ENCODE assay signal across 1 cellular context in the genomic region with DNA sequence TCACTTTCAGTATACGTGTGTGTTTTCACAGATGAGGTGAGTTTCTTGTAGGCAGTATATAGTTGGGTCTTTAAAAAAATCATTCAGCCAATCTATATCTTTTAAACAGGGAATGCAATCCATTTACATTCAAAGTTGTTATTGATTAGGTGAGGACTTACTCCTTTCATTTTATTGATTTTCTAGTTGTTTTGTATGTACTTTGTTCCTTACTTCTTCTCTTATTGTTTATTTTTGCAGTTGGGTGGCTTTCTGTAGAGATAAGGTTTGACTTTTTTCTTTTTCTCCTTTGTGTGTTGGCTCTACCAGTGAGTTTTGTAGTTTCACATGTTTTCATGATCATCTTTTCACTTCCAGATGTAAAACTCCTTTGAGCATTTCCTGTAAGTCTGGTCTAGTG.
TF ChIP-seq lines count a peak whose summit lies in the region.

No MANE protein-coding gene starts in this region.

TF ChIP-seq in HepG2, 621 proteins besides CTCF, POLR2A, EP300 and RAD21 (continued from another document and continues in another):
- TF ChIP-seq, protein P1, sequence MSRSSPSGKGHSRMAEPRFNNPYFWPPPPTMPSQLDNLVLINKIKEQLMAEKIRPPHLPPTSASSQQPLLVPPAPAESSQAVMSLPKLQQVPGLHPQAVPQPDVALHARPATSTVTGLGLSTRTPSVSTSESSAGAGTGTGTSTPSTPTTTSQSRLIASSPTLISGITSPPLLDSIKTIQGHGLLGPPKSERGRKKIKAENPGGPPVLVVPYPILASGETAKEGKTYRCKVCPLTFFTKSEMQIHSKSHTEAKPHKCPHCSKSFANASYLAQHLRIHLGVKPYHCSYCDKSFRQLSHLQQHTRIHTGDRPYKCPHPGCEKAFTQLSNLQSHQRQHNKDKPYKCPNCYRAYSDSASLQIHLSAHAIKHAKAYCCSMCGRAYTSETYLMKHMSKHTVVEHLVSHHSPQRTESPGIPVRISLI (CRISPR knock-in tag; IDR thresholded peaks at IDR 0.05; ENCODE audit: borderline replicate concordance): peak; percentile 67; the same call in 1 of the 2 replicates
- no peak for TF ChIP-seq ZNF180 (CRISPR knock-in tag; IDR thresholded peaks at IDR 0.05; ENCODE audit: borderline replicate concordance, low read depth)
- TF ChIP-seq HNF4G (IDR thresholded peaks at IDR 0.05; ENCODE audit: borderline replicate concordance, low read depth, low read length): 0 out of 2 replicates have a peak, but pooled peaks have one; percentile 9
- TF ChIP-seq HNF4G (CRISPR knock-in tag; IDR thresholded peaks at IDR 0.05; ENCODE audit: borderline replicate concordance, low read depth): no peak
- no peak for TF ChIP-seq ZHX2 (IDR thresholded peaks at IDR 0.05; ENCODE audit: low read depth)
- no peak for TF ChIP-seq ZHX2 (CRISPR knock-in tag; IDR thresholded peaks at IDR 0.05; ENCODE audit: borderline replicate concordance)
- TF ChIP-seq KDM6A (CRISPR knock-in tag; IDR thresholded peaks at IDR 0.05; ENCODE audit: low read depth): 0 out of 2 replicates have a peak, but pooled peaks have one; percentile 18
- TF ChIP-seq CREM (IDR thresholded peaks at IDR 0.05): peak; percentile 65; the same call in 1 of the 2 replicates
- no peak for TF ChIP-seq CREM (CRISPR knock-in tag; IDR thresholded peaks at IDR 0.05)
- no peak for TF ChIP-seq ZNF746 (CRISPR knock-in tag; IDR thresholded peaks at IDR 0.05)
- TF ChIP-seq SOX6 (IDR thresholded peaks at IDR 0.05): no peak
- peak; percentile 70; the same call in 1 of the 2 replicates for TF ChIP-seq SOX6 (CRISPR knock-in tag; IDR thresholded peaks at IDR 0.05)
- TF ChIP-seq ZFP36 (IDR thresholded peaks at IDR 0.05; ENCODE audit: borderline replicate concordance, low read depth, low read length, partially characterized antibody): no peak
- peak; percentile 41; the same call in 1 of the 2 replicates for TF ChIP-seq SIX1 (CRISPR knock-in tag; IDR thresholded peaks at IDR 0.05; ENCODE audit: borderline replicate concordance)
- TF ChIP-seq MAF1 (CRISPR knock-in tag; IDR thresholded peaks at IDR 0.05; ENCODE audit: borderline replicate concordance): no peak
- no peak; the same call in 1 of the 2 replicates for TF ChIP-seq FOXP1 (IDR thresholded peaks at IDR 0.05)
- TF ChIP-seq FOXP1 (CRISPR knock-in tag; IDR thresholded peaks at IDR 0.05): peak; percentile 73; the same call in 1 of the 2 replicates
- TF ChIP-seq NFIC (IDR thresholded peaks at IDR 0.05; ENCODE audit: low read length): peak; percentile 45; the same call in 1 of the 2 replicates
- no peak for TF ChIP-seq TOPORS (CRISPR knock-in tag; IDR thresholded peaks at IDR 0.05)
- TF ChIP-seq, protein P2, sequence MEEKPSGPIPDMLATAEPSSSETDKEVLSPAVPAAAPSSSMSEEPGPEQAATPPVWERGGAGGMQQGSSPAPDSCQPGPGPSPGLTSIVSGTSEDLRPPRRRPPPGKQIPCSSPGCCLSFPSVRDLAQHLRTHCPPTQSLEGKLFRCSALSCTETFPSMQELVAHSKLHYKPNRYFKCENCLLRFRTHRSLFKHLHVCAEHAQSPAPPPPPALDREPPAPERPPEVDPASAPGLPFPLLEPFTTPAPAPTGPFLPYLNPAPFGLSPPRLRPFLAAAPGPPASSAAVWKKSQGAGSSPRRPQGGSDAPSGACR (CRISPR knock-in tag; IDR thresholded peaks at IDR 0.05): no peak
- TF ChIP-seq, protein P3, sequence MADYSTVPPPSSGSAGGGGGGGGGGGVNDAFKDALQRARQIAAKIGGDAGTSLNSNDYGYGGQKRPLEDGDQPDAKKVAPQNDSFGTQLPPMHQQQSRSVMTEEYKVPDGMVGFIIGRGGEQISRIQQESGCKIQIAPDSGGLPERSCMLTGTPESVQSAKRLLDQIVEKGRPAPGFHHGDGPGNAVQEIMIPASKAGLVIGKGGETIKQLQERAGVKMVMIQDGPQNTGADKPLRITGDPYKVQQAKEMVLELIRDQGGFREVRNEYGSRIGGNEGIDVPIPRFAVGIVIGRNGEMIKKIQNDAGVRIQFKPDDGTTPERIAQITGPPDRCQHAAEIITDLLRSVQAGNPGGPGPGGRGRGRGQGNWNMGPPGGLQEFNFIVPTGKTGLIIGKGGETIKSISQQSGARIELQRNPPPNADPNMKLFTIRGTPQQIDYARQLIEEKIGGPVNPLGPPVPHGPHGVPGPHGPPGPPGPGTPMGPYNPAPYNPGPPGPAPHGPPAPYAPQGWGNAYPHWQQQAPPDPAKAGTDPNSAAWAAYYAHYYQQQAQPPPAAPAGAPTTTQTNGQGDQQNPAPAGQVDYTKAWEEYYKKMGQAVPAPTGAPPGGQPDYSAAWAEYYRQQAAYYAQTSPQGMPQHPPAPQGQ (CRISPR knock-in tag; IDR thresholded peaks at IDR 0.05; ENCODE audit: borderline replicate concordance): no peak
- no peak for TF ChIP-seq BRCA1 (CRISPR knock-in tag; IDR thresholded peaks at IDR 0.05)
- no peak for TF ChIP-seq ZNF674 (CRISPR knock-in tag; IDR thresholded peaks at IDR 0.05; ENCODE audit: low read depth)
- no peak for TF ChIP-seq ZNF790 (CRISPR knock-in tag; IDR thresholded peaks at IDR 0.05; ENCODE audit: borderline replicate concordance)
- TF ChIP-seq RXRB (CRISPR knock-in tag; IDR thresholded peaks at IDR 0.05; ENCODE audit: borderline replicate concordance): no peak
- no peak for TF ChIP-seq RBM22 (optimal IDR thresholded peaks at IDR 0.05; ENCODE audit: low read length)
- peak; percentile 96 for TF ChIP-seq KAT2B (IDR thresholded peaks at IDR 0.05; ENCODE audit: borderline replicate concordance, low read depth, low read length)
- TF ChIP-seq ISL2 (CRISPR knock-in tag; IDR thresholded peaks at IDR 0.05): peak; percentile 88
- 0 out of 2 replicates have a peak, but pooled peaks have one; percentile 23 for TF ChIP-seq FOXP4 (CRISPR knock-in tag; IDR thresholded peaks at IDR 0.05)
- TF ChIP-seq NR0B2 (CRISPR knock-in tag; IDR thresholded peaks at IDR 0.05): no peak
- no peak for TF ChIP-seq ZFP36L2 (CRISPR knock-in tag; IDR thresholded peaks at IDR 0.05)
- TF ChIP-seq, protein P4, sequence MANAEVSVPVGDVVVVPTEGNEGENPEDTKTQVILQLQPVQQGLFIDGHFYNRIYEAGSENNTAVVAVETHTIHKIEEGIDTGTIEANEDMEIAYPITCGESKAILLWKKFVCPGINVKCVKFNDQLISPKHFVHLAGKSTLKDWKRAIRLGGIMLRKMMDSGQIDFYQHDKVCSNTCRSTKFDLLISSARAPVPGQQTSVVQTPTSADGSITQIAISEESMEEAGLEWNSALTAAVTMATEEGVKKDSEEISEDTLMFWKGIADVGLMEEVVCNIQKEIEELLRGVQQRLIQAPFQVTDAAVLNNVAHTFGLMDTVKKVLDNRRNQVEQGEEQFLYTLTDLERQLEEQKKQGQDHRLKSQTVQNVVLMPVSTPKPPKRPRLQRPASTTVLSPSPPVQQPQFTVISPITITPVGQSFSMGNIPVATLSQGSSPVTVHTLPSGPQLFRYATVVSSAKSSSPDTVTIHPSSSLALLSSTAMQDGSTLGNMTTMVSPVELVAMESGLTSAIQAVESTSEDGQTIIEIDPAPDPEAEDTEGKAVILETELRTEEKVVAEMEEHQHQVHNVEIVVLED (CRISPR knock-in tag; IDR thresholded peaks at IDR 0.05; ENCODE audit: borderline replicate concordance): no peak
- peak; percentile 68 for TF ChIP-seq FOXA3 (CRISPR knock-in tag; IDR thresholded peaks at IDR 0.05)
- no peak for TF ChIP-seq MXI1 (IDR thresholded peaks at IDR 0.05; ENCODE audit: borderline replicate concordance, low read depth, low read length)
- no peak for TF ChIP-seq SRSF4 (IDR thresholded peaks at IDR 0.05; ENCODE audit: low read depth, low read length, poor library complexity, severe bottlenecking)
- TF ChIP-seq SMYD3 (CRISPR knock-in tag; IDR thresholded peaks at IDR 0.05): no peak
- no peak for TF ChIP-seq PCBP1 (IDR thresholded peaks at IDR 0.05; ENCODE audit: borderline replicate concordance, low read depth, low read length)
- TF ChIP-seq CREB1 (IDR thresholded peaks at IDR 0.05): no peak
- TF ChIP-seq CREB1 (CRISPR knock-in tag; IDR thresholded peaks at IDR 0.05): 0 out of 2 replicates have a peak, but pooled peaks have one; percentile 50
- TF ChIP-seq REST (IDR thresholded peaks at IDR 0.05; ENCODE audit: borderline replicate concordance in 1 of 2, low read depth in 1 of 2, low read length in 2 of 2): no peak
- no peak for TF ChIP-seq ELF4 (CRISPR knock-in tag; IDR thresholded peaks at IDR 0.05; ENCODE audit: borderline replicate concordance)
- peak; percentile 72; the same call in 1 of the 2 replicates for TF ChIP-seq TCF7 (IDR thresholded peaks at IDR 0.05; ENCODE audit: low read depth)
- TF ChIP-seq ZNF878 (CRISPR knock-in tag; IDR thresholded peaks at IDR 0.05): no peak
- TF ChIP-seq HNF4A (CRISPR knock-in tag; IDR thresholded peaks at IDR 0.05): peak; percentile 42; the same call in 1 of the 2 replicates
- no peak for TF ChIP-seq SAP130 (CRISPR knock-in tag; IDR thresholded peaks at IDR 0.05; ENCODE audit: low read depth)
